In the genomic region with DNA sequence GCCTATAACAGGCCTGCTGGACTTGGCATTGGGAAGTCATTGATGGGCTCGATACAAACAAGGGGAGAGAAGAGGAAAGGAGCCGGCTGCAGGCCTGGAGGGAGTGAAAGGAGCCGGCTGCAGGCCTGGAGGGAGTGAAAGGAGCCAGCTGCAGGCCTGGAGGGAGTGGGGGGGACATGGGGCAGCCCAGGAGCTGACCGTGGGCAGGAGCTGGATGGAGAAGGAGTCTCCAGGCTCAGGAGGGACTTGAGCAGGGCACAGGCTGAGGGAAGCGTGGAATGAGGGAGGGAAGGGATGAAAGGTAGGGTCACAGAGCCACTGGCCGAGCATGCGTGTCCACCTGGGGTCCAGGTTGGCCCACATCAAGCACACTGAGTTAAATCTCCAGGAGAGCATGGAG, we compare ENCODE assay signal across 18 cellular contexts. TPM values are rescaled to one million over a fixed set of nuclear protein-coding genes. Genes with fewer than 3 reads are reported as not detected.
DNase-seq lines count a peak whose midpoint lies in the region; ATAC-seq and TF ChIP-seq lines count a peak whose summit lies in the region.
"Had no signal": no experiment of that assay in that cellular context is flagged by ENCODE, and none has a peak within 500 bp of the region (broad histone marks: within the 10 kb centered on the region; RNA-seq: fewer than 3 reads in every experiment).

No MANE protein-coding gene starts in this region.

- peaks cover 37 to 40% of the 10 kb centered on the region in 2 donors for H3K27me3 Mint-ChIP-seq in effector memory CD8-positive, alpha-beta T cell

- H3K36me3 ChIP-seq in mesendoderm (ENCODE audit: control insufficient read depth, insufficient read depth, low read length) (no peaks in the 10 kb centered on the region), osteoblast (ENCODE audit: insufficient read depth, low read length) (no peaks in the 10 kb centered on the region), aorta (ENCODE audit: control insufficient read depth in 1 of 2, insufficient read depth in 2 of 2, low read length in 1 of 2) (no peaks in the 10 kb centered on the region)

- DNase-seq in cardiac septum (ENCODE audit: low spot score) (peak; percentile 72), left cardiac atrium (no peak), mesendoderm (no peak), osteoblast (ENCODE audit: insufficient read length, low spot score, missing footprints) (peak; percentile 31), aorta (no peak), NCI-H1436 treated with DMSO at 0.1 percent for 48 hours (lab: John Stamatoyannopoulos, UW) (no peak), glomerular visceral epithelial cell (ENCODE audit: extremely low spot score) (no peak)
- DNase-seq in effector memory CD8-positive, alpha-beta T cell, result no peak
- DNase-seq: CD8-positive, alpha-beta T cell; COR-L47; DMS153; DND-41; GDM1; HCEC 1CT; HFFc6 had no signal

- H3K79me1 ChIP-seq in mesendoderm (ENCODE audit: low read length), result no peaks in the 10 kb centered on the region

- H3K79me2 ChIP-seq in mesendoderm (ENCODE audit: control insufficient read depth, insufficient read depth, low read length) (no peaks in the 10 kb centered on the region), osteoblast (ENCODE audit: insufficient read depth, low read length) (no peaks in the 10 kb centered on the region)

- H3K27ac ChIP-seq in mesendoderm (ENCODE audit: low read depth, low read length) (no peak overlapping the region), osteoblast (ENCODE audit: low read depth, low read length) (no peak overlapping the region), aorta (ENCODE audit: low read depth in 1 of 2, low read length in 2 of 2) (no peak overlapping the region)
- H3K27ac ChIP-seq: 22Rv1, HL-60 had no signal

- no peaks in the 10 kb centered on the region for H3K27me3 ChIP-seq in mesendoderm (ENCODE audit: insufficient read depth, low read length, poor library complexity)
- H3K27me3 ChIP-seq in osteoblast (ENCODE audit: insufficient read depth, low read length), result peaks cover 8% of the 10 kb centered on the region
- H3K27me3 ChIP-seq in aorta (ENCODE audit: control insufficient read depth in 1 of 2, insufficient read depth in 2 of 2, low read length in 1 of 2), result no peaks in the 10 kb centered on the region

- H3K9me3 ChIP-seq in osteoblast (ENCODE audit: low read depth, low read length) (no peaks in the 10 kb centered on the region), aorta (ENCODE audit: control insufficient read depth, low read length) (no peaks in the 10 kb centered on the region)

- no peak overlapping the region for H2BK120ac ChIP-seq in mesendoderm (ENCODE audit: low read depth, low read length)

- no peak overlapping the region for H3K4me3 Mint-ChIP-seq in effector memory CD8-positive, alpha-beta T cell
- H3K4me3 Mint-ChIP-seq: CD14-positive monocyte; CD8-positive, alpha-beta T cell; HFFc6 had no signal

- H3K9me3 Mint-ChIP-seq in effector memory CD8-positive, alpha-beta T cell, result peaks cover 0 to 2% of the 10 kb centered on the region in 2 donors

- H3K4me3 ChIP-seq in mesendoderm (ENCODE audit: low read length) (no peak overlapping the region), osteoblast (ENCODE audit: insufficient read depth, low read length) (no peak overlapping the region), aorta (ENCODE audit: low read length in 2 of 2) (no peak overlapping the region)

- H3K4me2 ChIP-seq in mesendoderm (ENCODE audit: low read length), result no peak overlapping the region
- no peak overlapping the region for H3K4me2 ChIP-seq in osteoblast (ENCODE audit: insufficient read depth, low read length)

- H4K20me1 ChIP-seq in osteoblast (ENCODE audit: insufficient read depth, low read length), result no peaks in the 10 kb centered on the region

- no peak overlapping the region for H2AK5ac ChIP-seq in mesendoderm (ENCODE audit: low read length)

- H3K4ac ChIP-seq in mesendoderm (ENCODE audit: low read depth, low read length), result no peak overlapping the region

- ATAC-seq in left cardiac atrium (no peak), aorta (ENCODE audit: low FRiP score) (peak; percentile 6)
- ATAC-seq in effector memory CD8-positive, alpha-beta T cell (replicated peaks), result no peak
- ATAC-seq: CD8-positive, alpha-beta T cell had no signal

- peak overlapping the region; percentile 17 for H3K56ac ChIP-seq in mesendoderm (ENCODE audit: low read length)

- intact Hi-C loops in cardiac septum (cut with DNase I) (no loop called here), left cardiac atrium (cut with DNase I) (no loop called here), aorta (cut with DNase I) (no loop called here)

- no peaks in the 10 kb centered on the region for H3K4me1 ChIP-seq in mesendoderm (ENCODE audit: control insufficient read depth, low read depth, low read length)
- peaks cover 8% of the 10 kb centered on the region for H3K4me1 ChIP-seq in osteoblast (ENCODE audit: insufficient read depth, low read length)
- H3K4me1 ChIP-seq in aorta (ENCODE audit: control insufficient read depth in 1 of 2, insufficient read depth in 2 of 2, low read length in 2 of 2), result no peaks in the 10 kb centered on the region

- no peak overlapping the region for H2BK15ac ChIP-seq in mesendoderm (replicated peaks; ENCODE audit: low read depth)

- WGBS in mesendoderm (ENCODE audit: extremely low coverage, insufficient coverage, low lambda C conversion rate), result no CpG with 5 or more reads among the region's 7 CpGs
- WGBS in aorta, 2 donors, result 94 to 95% methylated on average over 7 of the region's 7 CpGs

- H3K27ac Mint-ChIP-seq in effector memory CD8-positive, alpha-beta T cell, result no peak overlapping the region
- H3K27ac Mint-ChIP-seq: CD8-positive, alpha-beta T cell; HFFc6 had no signal

- H3K4me1 Mint-ChIP-seq in effector memory CD8-positive, alpha-beta T cell (ENCODE audit: low read depth in 2 of 2), result no peaks in the 10 kb centered on the region
- H3K4me1 Mint-ChIP-seq: CD14-positive monocyte had no signal

- no peaks in the 10 kb centered on the region for H3K36me3 Mint-ChIP-seq in effector memory CD8-positive, alpha-beta T cell (ENCODE audit: insufficient read depth)
- H3K36me3 Mint-ChIP-seq: CD14-positive monocyte; CD8-positive, alpha-beta T cell had no signal

- H2AFZ ChIP-seq in osteoblast (ENCODE audit: low read length), result no peak overlapping the region

- no peak overlapping the region for H3K23ac ChIP-seq in mesendoderm (ENCODE audit: low read length)

- H2BK5ac ChIP-seq in mesendoderm (ENCODE audit: low read length), result no peak overlapping the region

- H4K8ac ChIP-seq in mesendoderm (ENCODE audit: low read depth, low read length), result no peak overlapping the region

- TF ChIP-seq CTCF in osteoblast (IDR thresholded peaks at IDR 0.05; ENCODE audit: extremely low read depth, low read depth, low read length), result no peak

- no peak overlapping the region for H4K5ac ChIP-seq in mesendoderm (ENCODE audit: low read length)

- no peak overlapping the region for H3K18ac ChIP-seq in mesendoderm (ENCODE audit: low read length)

- no peak overlapping the region for H3K9ac ChIP-seq in mesendoderm (ENCODE audit: low read length)

RNA-seq across cellular contexts. Expression of a gene that starts 32.0 kb away (rescaled TPM):
- 3.6 TPM for total RNA-seq in cardiac septum
- 1 to 10 TPM; 3.7 to 4.9 TPM for total RNA-seq in left cardiac atrium
- polyA plus RNA-seq in mesendoderm (2013, experiment 1 of 2), result 20.2 TPM
- 18.5 TPM for polyA plus RNA-seq in mesendoderm (2013, experiment 2 of 2)
- 8.0 and 8.3 TPM in 2 replicates for total RNA-seq in osteoblast
- 1 to 10 TPM; 3.6 to 4.3 TPM for total RNA-seq in aorta
- 1 to 10 TPM; 2.0 to 5.6 TPM for polyA plus RNA-seq in aorta

Comparison
In these comparisons a context has a peak if more than half of its experiments do, and no peak if none do; other contexts are left out.
1. DNase-seq: peak in cardiac septum (single experiment) and osteoblast (single experiment); none in left cardiac atrium (single experiment), mesendoderm (single experiment), aorta (0 of 2), NCI-H1436 treated with DMSO at 0.1 percent for 48 hours (single experiment), effector memory CD8-positive, alpha-beta T cell (0 of 3) and glomerular visceral epithelial cell (single experiment).